Comparison of ENCODE assay signal across 22 cellular contexts in the genomic region with DNA sequence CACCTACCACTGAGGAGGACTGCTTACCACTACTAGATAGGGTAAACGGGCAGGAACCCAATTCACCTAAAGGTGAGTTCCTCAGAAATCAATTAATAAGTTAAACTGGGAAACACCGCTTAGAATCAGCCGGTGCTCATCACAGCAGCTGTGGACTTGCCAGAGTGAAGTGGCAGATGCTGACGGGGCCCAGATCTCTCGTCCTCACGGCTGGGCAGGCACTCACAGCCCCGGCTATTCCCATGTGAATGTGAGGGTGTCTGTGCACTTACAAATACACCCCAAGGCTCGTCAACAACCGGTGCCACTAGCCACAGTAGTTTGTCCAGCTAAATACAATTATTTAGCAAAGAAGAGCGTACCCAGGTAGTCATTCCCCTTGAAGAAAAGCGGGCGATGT. TPM values are rescaled to one million over a fixed set of nuclear protein-coding genes. Genes with fewer than 3 reads are reported as not detected.
"Had no signal": no experiment of that assay in that cellular context is flagged by ENCODE, and none has a peak within 500 bp of the region (broad histone marks: within the 10 kb centered on the region; RNA-seq: fewer than 3 reads in every experiment).

No MANE protein-coding gene starts in this region.

- H3K4me1 ChIP-seq: body of pancreas, vagina had no signal

- H3K27ac ChIP-seq: body of pancreas, transverse colon, vagina had no signal

- H3K27me3 ChIP-seq: body of pancreas, neutrophil, transverse colon, vagina had no signal

- ATAC-seq: activated T-cell treated with anti-CD3 and anti-CD28 coated beads, Interleukin-2, amount 50 U/mL, for 4 hours; body of pancreas; effector memory CD8-positive, alpha-beta T cell; left colon; stimulated activated memory B cell treated with anti-CD40 and anti-IgM and Interleukin-4, amounts not matched to agents 10 μg/mL and 1 μg/mL and 100 μg/mL, for 72 hours; WTC11 had no signal

- H3K4me3 ChIP-seq: body of pancreas, transverse colon, vagina had no signal

- H3K9me3 ChIP-seq: body of pancreas, neutrophil, transverse colon, vagina had no signal

- DNase-seq: activated CD4-positive, alpha-beta memory T cell treated with anti-CD3 and anti-CD28 coated beads, Interleukin-2, amount 10 ng/mL, durations not matched to agents 7 days and 5 days; activated CD4-positive, alpha-beta T cell treated with anti-CD3 and anti-CD28 coated beads for 4 hours; activated effector memory CD4-positive, alpha-beta T cell treated with anti-CD3 and anti-CD28 coated beads, Interleukin-2, amount 50 U/mL, for 16 hours; activated T-cell treated with anti-CD3 and anti-CD28 coated beads, Interleukin-2, amount 50 U/mL, for 4 hours; amniotic stem cell; body of pancreas; cerebellar nuclear complex; effector memory CD8-positive, alpha-beta T cell; foreskin melanocyte; left colon; mammary epithelial cell; naive B cell; stimulated activated CD4-positive, alpha-beta T cell treated with anti-CD3 and anti-CD28 coated beads, Interleukin-2, amount 100 ng/mL, for 48 hours; transverse colon had no signal

RNA-seq across cellular contexts. Expression of a gene that starts 44.4 kb away (rescaled TPM):
- total RNA-seq: activated CD4-positive, alpha-beta memory T cell treated with anti-CD3 and anti-CD28 coated beads, Interleukin-2, amount 10 ng/mL, durations not matched to agents 7 days and 5 days; activated T-cell treated with anti-CD3 and anti-CD28 coated beads, Interleukin-2, amount 50 U/mL, for 4 hours; body of pancreas; fibroblast of lung; left colon; mammary epithelial cell; mononuclear cell; renal cortical epithelial cell; skeletal muscle tissue; transverse colon; vagina; WTC11 had no signal
- polyA plus RNA-seq: fibroblast of lung, mammary epithelial cell had no signal

RNA-seq across cellular contexts. Expression of a gene that starts 58.1 kb away (rescaled TPM):
- total RNA-seq: activated CD4-positive, alpha-beta memory T cell treated with anti-CD3 and anti-CD28 coated beads, Interleukin-2, amount 10 ng/mL, durations not matched to agents 7 days and 5 days; activated T-cell treated with anti-CD3 and anti-CD28 coated beads, Interleukin-2, amount 50 U/mL, for 4 hours; fibroblast of lung; skeletal muscle tissue; transverse colon; vagina had no signal
- polyA plus RNA-seq: fibroblast of lung, mammary epithelial cell had no signal
